Comparison of ENCODE assay signal across 1 cellular context in genomic region chr20:44909872-44910689, GRCh38.
TF ChIP-seq lines count a peak whose summit lies in the region.

Gene PABPC1L, plus strand, starts transcription at chr20:44910060. Its CDS starts 84 bp downstream, at chr20:44910144.

TF ChIP-seq in HEK293, 187 proteins besides CTCF, POLR2A, EP300 and RAD21 (continued from another document and continues in another):
- TF ChIP-seq ZNF639 (tag by site-specific recombination; IDR thresholded peaks at IDR 0.05) (no peak), ZNF280D (tag by site-specific recombination; IDR thresholded peaks at IDR 0.05) (no peak), ZFP69B (tag by site-specific recombination; IDR thresholded peaks at IDR 0.05) (peak; percentile 94), ZNF202 (tag by site-specific recombination; IDR thresholded peaks at IDR 0.05; ENCODE audit: borderline replicate concordance) (no peak), ZNF701 (tag by site-specific recombination; IDR thresholded peaks at IDR 0.05) (no peak), ZBTB8A (tag by site-specific recombination; IDR thresholded peaks at IDR 0.05) (peak; percentile 85), ZNF433 (tag by site-specific recombination; IDR thresholded peaks at IDR 0.05; ENCODE audit: low read depth) (no peak), PRDM4 (tag by site-specific recombination; IDR thresholded peaks at IDR 0.05) (no peak), ZNF394 (tag by site-specific recombination; IDR thresholded peaks at IDR 0.05; ENCODE audit: borderline replicate concordance) (no peak), PRDM10 (tag by site-specific recombination; IDR thresholded peaks at IDR 0.05) (peak; percentile 55; the same call in 1 of the 2 replicates), ZNF362 (tag by site-specific recombination; IDR thresholded peaks at IDR 0.05) (no peak), ZFHX2 (tag by site-specific recombination; conservative IDR thresholded peaks at IDR 0.05) (peak; percentile 88), SP3 (tag by site-specific recombination; IDR thresholded peaks at IDR 0.05) (peak; percentile 95), ZNF132 (tag by site-specific recombination; IDR thresholded peaks at IDR 0.05; ENCODE audit: borderline replicate concordance) (no peak), ZNF549 (tag by site-specific recombination; IDR thresholded peaks at IDR 0.05) (no peak), ZNF624 (tag by site-specific recombination; IDR thresholded peaks at IDR 0.05) (no peak), ZNF791 (tag by site-specific recombination; IDR thresholded peaks at IDR 0.05) (no peak), ZNF707 (tag by site-specific recombination; IDR thresholded peaks at IDR 0.05) (no peak), ZNF211 (tag by site-specific recombination; IDR thresholded peaks at IDR 0.05; ENCODE audit: low read depth) (no peak), ZNF843 (tag by site-specific recombination; IDR thresholded peaks at IDR 0.05) (no peak), ZNF580 (tag by site-specific recombination; IDR thresholded peaks at IDR 0.05) (no peak), HOXA7 (CRISPR knock-in tag; IDR thresholded peaks at IDR 0.05; ENCODE audit: borderline replicate concordance) (no peak), ZNF473 (tag by site-specific recombination; IDR thresholded peaks at IDR 0.05) (no peak), ZNF423 (tag by site-specific recombination; IDR thresholded peaks at IDR 0.05) (no peak), PRDM1 (tag by site-specific recombination; IDR thresholded peaks at IDR 0.05) (no peak), ZNF324 (tag by site-specific recombination; IDR thresholded peaks at IDR 0.05) (no peak), ZNF510 (tag by site-specific recombination; IDR thresholded peaks at IDR 0.05; ENCODE audit: insufficient replicate concordance) (no peak), KLF7 (tag by site-specific recombination; IDR thresholded peaks at IDR 0.05; ENCODE audit: borderline replicate concordance) (peak; percentile 26; the same call in 1 of the 2 replicates), ZNF391 (tag by site-specific recombination; IDR thresholded peaks at IDR 0.05; ENCODE audit: borderline replicate concordance, low read depth) (peak; percentile 54; the same call in 1 of the 2 replicates), ZNF677 (tag by site-specific recombination; IDR thresholded peaks at IDR 0.05) (no peak), KLF1 (tag by site-specific recombination; IDR thresholded peaks at IDR 0.05) (peak; percentile 81), ZNF561 (tag by site-specific recombination; IDR thresholded peaks at IDR 0.05; ENCODE audit: borderline replicate concordance) (no peak; the same call in 1 of the 2 replicates), ZNF660 (tag by site-specific recombination; IDR thresholded peaks at IDR 0.05) (no peak), ZNF658 (tag by site-specific recombination; IDR thresholded peaks at IDR 0.05) (no peak), ZNF785 (tag by site-specific recombination; IDR thresholded peaks at IDR 0.05) (no peak), ZBTB48 (tag by site-specific recombination; IDR thresholded peaks at IDR 0.05) (no peak), TCF7L2 (IDR thresholded peaks at IDR 0.05; ENCODE audit: borderline replicate concordance, low read depth, low read length) (no peak), ZNF560 (tag by site-specific recombination; IDR thresholded peaks at IDR 0.05; ENCODE audit: borderline replicate concordance) (no peak), ZNF266 (tag by site-specific recombination; IDR thresholded peaks at IDR 0.05; ENCODE audit: low read depth) (no peak), GLI4 (tag by site-specific recombination; IDR thresholded peaks at IDR 0.05) (no peak), BCL11A (tag by site-specific recombination; IDR thresholded peaks at IDR 0.05; ENCODE audit: low read depth) (no peak), ZNF48 (tag by site-specific recombination; IDR thresholded peaks at IDR 0.05) (no peak), ZNF654 (tag by site-specific recombination; IDR thresholded peaks at IDR 0.05; ENCODE audit: low read depth) (no peak), ZSCAN5A (tag by site-specific recombination; IDR thresholded peaks at IDR 0.05) (no peak), ZNF24 (tag by site-specific recombination; IDR thresholded peaks at IDR 0.05) (0 out of 2 replicates have a peak, but pooled peaks have one; percentile 31)
- TF ChIP-seq, protein P1, sequence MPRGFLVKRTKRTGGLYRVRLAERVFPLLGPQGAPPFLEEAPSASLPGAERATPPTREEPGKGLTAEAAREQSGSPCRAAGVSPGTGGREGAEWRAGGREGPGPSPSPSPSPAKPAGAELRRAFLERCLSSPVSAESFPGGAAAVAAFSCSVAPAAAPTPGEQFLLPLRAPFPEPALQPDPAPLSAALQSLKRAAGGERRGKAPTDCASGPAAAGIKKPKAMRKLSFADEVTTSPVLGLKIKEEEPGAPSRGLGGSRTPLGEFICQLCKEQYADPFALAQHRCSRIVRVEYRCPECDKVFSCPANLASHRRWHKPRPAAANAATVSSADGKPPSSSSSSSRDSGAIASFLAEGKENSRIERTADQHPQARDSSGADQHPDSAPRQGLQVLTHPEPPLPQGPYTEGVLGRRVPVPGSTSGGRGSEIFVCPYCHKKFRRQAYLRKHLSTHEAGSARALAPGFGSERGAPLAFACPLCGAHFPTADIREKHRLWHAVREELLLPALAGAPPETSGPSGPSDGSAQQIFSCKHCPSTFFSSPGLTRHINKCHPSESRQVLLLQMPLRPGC (tag by site-specific recombination; IDR thresholded peaks at IDR 0.05) = no peak
- TF ChIP-seq, protein P2, sequence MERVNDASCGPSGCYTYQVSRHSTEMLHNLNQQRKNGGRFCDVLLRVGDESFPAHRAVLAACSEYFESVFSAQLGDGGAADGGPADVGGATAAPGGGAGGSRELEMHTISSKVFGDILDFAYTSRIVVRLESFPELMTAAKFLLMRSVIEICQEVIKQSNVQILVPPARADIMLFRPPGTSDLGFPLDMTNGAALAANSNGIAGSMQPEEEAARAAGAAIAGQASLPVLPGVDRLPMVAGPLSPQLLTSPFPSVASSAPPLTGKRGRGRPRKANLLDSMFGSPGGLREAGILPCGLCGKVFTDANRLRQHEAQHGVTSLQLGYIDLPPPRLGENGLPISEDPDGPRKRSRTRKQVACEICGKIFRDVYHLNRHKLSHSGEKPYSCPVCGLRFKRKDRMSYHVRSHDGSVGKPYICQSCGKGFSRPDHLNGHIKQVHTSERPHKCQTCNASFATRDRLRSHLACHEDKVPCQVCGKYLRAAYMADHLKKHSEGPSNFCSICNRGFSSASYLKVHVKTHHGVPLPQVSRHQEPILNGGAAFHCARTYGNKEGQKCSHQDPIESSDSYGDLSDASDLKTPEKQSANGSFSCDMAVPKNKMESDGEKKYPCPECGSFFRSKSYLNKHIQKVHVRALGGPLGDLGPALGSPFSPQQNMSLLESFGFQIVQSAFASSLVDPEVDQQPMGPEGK (tag by site-specific recombination; IDR thresholded peaks at IDR 0.05) = peak; percentile 71
- TF ChIP-seq, protein P3, sequence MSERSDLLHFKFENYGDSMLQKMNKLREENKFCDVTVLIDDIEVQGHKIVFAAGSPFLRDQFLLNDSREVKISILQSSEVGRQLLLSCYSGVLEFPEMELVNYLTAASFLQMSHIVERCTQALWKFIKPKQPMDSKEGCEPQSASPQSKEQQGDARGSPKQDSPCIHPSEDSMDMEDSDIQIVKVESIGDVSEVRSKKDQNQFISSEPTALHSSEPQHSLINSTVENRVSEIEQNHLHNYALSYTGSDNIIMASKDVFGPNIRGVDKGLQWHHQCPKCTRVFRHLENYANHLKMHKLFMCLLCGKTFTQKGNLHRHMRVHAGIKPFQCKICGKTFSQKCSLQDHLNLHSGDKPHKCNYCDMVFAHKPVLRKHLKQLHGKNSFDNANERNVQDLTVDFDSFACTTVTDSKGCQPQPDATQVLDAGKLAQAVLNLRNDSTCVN (tag by site-specific recombination; optimal IDR thresholded peaks at IDR 0.05) = peak; percentile 93
